8 cellular contexts compared by ENCODE assay signal in the genomic region with DNA sequence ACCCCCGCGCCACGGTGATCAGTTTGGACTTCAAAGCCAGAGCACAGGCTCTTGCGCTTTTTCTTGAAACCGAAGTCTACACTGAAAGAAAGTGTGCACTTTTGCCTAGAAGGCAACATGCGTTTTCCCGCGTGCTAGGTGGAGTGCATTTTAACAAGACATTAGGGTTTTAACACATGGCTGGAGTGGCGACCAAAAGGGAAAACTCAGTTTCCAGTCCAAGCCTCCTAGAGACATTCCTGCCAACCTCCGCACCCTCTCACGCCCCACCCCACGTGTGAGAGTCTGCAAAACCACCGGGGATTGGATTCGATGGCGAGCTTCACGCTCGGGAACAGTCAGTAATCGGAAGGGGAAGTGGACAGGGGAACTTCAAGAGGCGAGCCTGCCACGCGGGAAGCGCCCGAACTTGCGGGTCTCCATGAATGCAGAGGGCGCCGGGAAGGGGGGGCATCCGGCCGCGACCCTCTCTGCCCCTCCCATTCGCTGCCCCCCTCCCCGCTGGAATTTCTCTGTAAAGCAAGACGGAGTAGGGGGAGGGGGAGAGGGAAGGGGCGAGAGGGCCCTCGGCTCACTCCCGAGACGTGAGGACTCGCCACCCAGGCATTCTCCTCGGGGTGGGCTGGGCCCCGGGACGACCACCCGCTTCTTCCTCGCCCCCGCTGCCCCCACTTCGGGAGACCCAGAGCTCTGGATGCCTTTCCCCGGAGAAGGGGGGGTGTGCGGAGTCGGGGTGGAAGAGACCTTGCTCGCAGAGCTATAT. TPM values are rescaled to one million over a fixed set of nuclear protein-coding genes. Genes with fewer than 3 reads are reported as not detected.
DNase-seq lines count a peak whose midpoint lies in the region; ATAC-seq and TF ChIP-seq lines count a peak whose summit lies in the region.

No MANE protein-coding gene starts in this region.

- no peak overlapping the region for H4K91ac ChIP-seq in IMR-90 (ENCODE audit: insufficient read depth, low read depth, low read length)

- DNase-seq in ACHN (peak; percentile 39), IMR-90 (no peak), fibroblast of villous mesenchyme (ENCODE audit: low read depth) (no peak), osteoblast (ENCODE audit: insufficient read length, low spot score, missing footprints) (no peak), D341Med (ENCODE audit: low spot score) (no peak), HuH-7.5 (ENCODE audit: low spot score) (no peak)
- peak; percentile 33 for DNase-seq in activated T-helper 1 cell treated with anti-CD3 and anti-CD28 coated beads, Interleukin-12 subunit alpha, Interleukin-12 subunit beta, Interleukin-2, Interleukin-4 antibody, amounts not matched to agents 30 ng/mL and 10 ng/mL and 1 ng/mL, durations not matched to agents 14 hours and 24 hours and 36 hours (ENCODE audit: low spot score)

- peaks cover 3% of the 10 kb centered on the region; the same call in 1 of the 2 replicates for H3K4me1 ChIP-seq in IMR-90 (ENCODE audit: control insufficient read depth, insufficient read depth, low read length)
- no peaks in the 10 kb centered on the region for H3K4me1 ChIP-seq in osteoblast (ENCODE audit: insufficient read depth, low read length)

- H2AK9ac ChIP-seq in IMR-90 (replicated peaks; ENCODE audit: low read depth, low read length, poor library complexity), result no peak overlapping the region

- in situ Hi-C loops in ACHN (cut with HindIII; ENCODE audit: low pct_ligation_motif_present, low pct_unique_long_range_greater_than_20kb, low sequenced_read_pairs), result no loop called here
- in situ Hi-C loops in IMR-90 (cut with MboI; ENCODE audit: low sequenced_read_pairs), result no loop called here

- H3K9ac ChIP-seq in IMR-90 (ENCODE audit: low read depth, low read length), result no peak overlapping the region

- intact Hi-C loops in IMR-90 (cut with micrococcal nuclease), result no loop called here
- intact Hi-C loops in activated T-helper 1 cell treated with anti-CD3 and anti-CD28 coated beads, Interleukin-12 subunit alpha, Interleukin-12 subunit beta, Interleukin-2, Interleukin-4 antibody, amounts not matched to agents 30 ng/mL and 10 ng/mL and 1 ng/mL, durations not matched to agents 14 hours and 24 hours and 36 hours (cut with micrococcal nuclease), result loop anchor here (10.0 kb wide), 1 partner anchor 516 kb away; the partner anchor contains the start of gene CRACR2A

- no peaks in the 10 kb centered on the region; the same call in 1 of the 2 replicates for H3K36me3 ChIP-seq in IMR-90 (ENCODE audit: control insufficient read depth, insufficient read depth, low read length)
- no peaks in the 10 kb centered on the region for H3K36me3 ChIP-seq in osteoblast (ENCODE audit: insufficient read depth, low read length)

- H3K4ac ChIP-seq in IMR-90 (ENCODE audit: low read depth, low read length), result no peak overlapping the region

- TF ChIP-seq CTCF in IMR-90 (conservative IDR thresholded peaks at IDR 0.05; ENCODE audit: low read depth, low read length) (no peak), fibroblast of villous mesenchyme (IDR thresholded peaks at IDR 0.05; ENCODE audit: insufficient read depth, low read depth, low read length) (no peak), osteoblast (IDR thresholded peaks at IDR 0.05; ENCODE audit: extremely low read depth, low read depth, low read length) (no peak)

- no peaks in the 10 kb centered on the region for H3K9me3 Mint-ChIP-seq in activated T-helper 1 cell treated with anti-CD3 and anti-CD28 coated beads, Interleukin-12 subunit alpha, Interleukin-12 subunit beta, Interleukin-2, Interleukin-4 antibody, amounts not matched to agents 30 ng/mL and 10 ng/mL and 1 ng/mL, durations not matched to agents 14 hours and 24 hours and 36 hours

- H2BK120ac ChIP-seq in IMR-90 (ENCODE audit: low read depth, low read length), result no peak overlapping the region

- H3K79me1 ChIP-seq in IMR-90 (ENCODE audit: low read depth in 1 of 2, low read length in 2 of 2), result no peaks in the 10 kb centered on the region

- H2BK15ac ChIP-seq in IMR-90 (ENCODE audit: low read depth, low read length), result no peak overlapping the region

- H3K27me3 Mint-ChIP-seq in activated T-helper 1 cell treated with anti-CD3 and anti-CD28 coated beads, Interleukin-12 subunit alpha, Interleukin-12 subunit beta, Interleukin-2, Interleukin-4 antibody, amounts not matched to agents 30 ng/mL and 10 ng/mL and 1 ng/mL, durations not matched to agents 14 hours and 24 hours and 36 hours (ENCODE audit: insufficient read depth), result no peaks in the 10 kb centered on the region

- H2BK20ac ChIP-seq in IMR-90 (ENCODE audit: low read depth, low read length), result no peak overlapping the region

- H3K79me2 ChIP-seq in osteoblast (ENCODE audit: insufficient read depth, low read length), result no peaks in the 10 kb centered on the region

- no peak for TF ChIP-seq RAD21 in IMR-90 (IDR thresholded peaks at IDR 0.05; ENCODE audit: low read length)

- 0 out of 2 replicates have a peak overlapping the region, but pooled peaks have one; percentile 7 for H3K23ac ChIP-seq in IMR-90 (ENCODE audit: low read depth, low read length)

- H3K14ac ChIP-seq in IMR-90 (replicated peaks; ENCODE audit: low read depth, low read length), result no peak overlapping the region

- no peak overlapping the region for H4K8ac ChIP-seq in IMR-90 (ENCODE audit: low read depth in 2 of 2, low read length in 2 of 2)

- H3K4me3 ChIP-seq in IMR-90 (ENCODE audit: insufficient read depth, low read depth, low read length) (no peak overlapping the region), fibroblast of villous mesenchyme (ENCODE audit: low read depth, low read length) (peak overlapping the region; percentile 44), osteoblast (ENCODE audit: insufficient read depth, low read length) (no peak overlapping the region)

- H3K18ac ChIP-seq in IMR-90 (ENCODE audit: low read depth, low read length), result no peak overlapping the region

- no peak overlapping the region for H4K5ac ChIP-seq in IMR-90 (ENCODE audit: low read depth, low read length)

- H3K27ac Mint-ChIP-seq in activated T-helper 1 cell treated with anti-CD3 and anti-CD28 coated beads, Interleukin-12 subunit alpha, Interleukin-12 subunit beta, Interleukin-2, Interleukin-4 antibody, amounts not matched to agents 30 ng/mL and 10 ng/mL and 1 ng/mL, durations not matched to agents 14 hours and 24 hours and 36 hours, result peak overlapping the region; percentile 100

- no peak for TF ChIP-seq POLR2A in IMR-90 (IDR thresholded peaks at IDR 0.05; ENCODE audit: low read depth, low read length)

- H2BK5ac ChIP-seq in IMR-90 (ENCODE audit: low read depth, low read length, poor library complexity, severe bottlenecking), result no peak overlapping the region

- peaks cover 7% of the 10 kb centered on the region for H3K36me3 Mint-ChIP-seq in activated T-helper 1 cell treated with anti-CD3 and anti-CD28 coated beads, Interleukin-12 subunit alpha, Interleukin-12 subunit beta, Interleukin-2, Interleukin-4 antibody, amounts not matched to agents 30 ng/mL and 10 ng/mL and 1 ng/mL, durations not matched to agents 14 hours and 24 hours and 36 hours (ENCODE audit: low read depth)

- H3K9me3 ChIP-seq in IMR-90 (ENCODE audit: control insufficient read depth, insufficient read depth, low read length) (peaks cover 4% of the 10 kb centered on the region), osteoblast (ENCODE audit: low read depth, low read length) (no peaks in the 10 kb centered on the region)

- H2AFZ ChIP-seq in IMR-90 (replicated peaks; ENCODE audit: low read length, poor library complexity) (peak overlapping the region; percentile 48), osteoblast (ENCODE audit: low read length) (no peak overlapping the region)

- H3K9me1 ChIP-seq in IMR-90 (ENCODE audit: insufficient read depth, low read length), result no peaks in the 10 kb centered on the region

- H3K56ac ChIP-seq in IMR-90 (ENCODE audit: extremely low read depth, insufficient read depth, low read length), result no peak overlapping the region

- dilution Hi-C loops in IMR-90 (cut with HindIII; ENCODE audit: low sequenced_read_pairs, unreplicated experiment), result no loop called here

- no peaks in the 10 kb centered on the region for H4K20me1 ChIP-seq in IMR-90 (ENCODE audit: insufficient read depth, low read length)
- no peaks in the 10 kb centered on the region for H4K20me1 ChIP-seq in osteoblast (ENCODE audit: insufficient read depth, low read length)

- H2AK5ac ChIP-seq in IMR-90 (ENCODE audit: low read depth, low read length), result no peak overlapping the region

- H3K4me1 Mint-ChIP-seq in activated T-helper 1 cell treated with anti-CD3 and anti-CD28 coated beads, Interleukin-12 subunit alpha, Interleukin-12 subunit beta, Interleukin-2, Interleukin-4 antibody, amounts not matched to agents 30 ng/mL and 10 ng/mL and 1 ng/mL, durations not matched to agents 14 hours and 24 hours and 36 hours (ENCODE audit: low read depth), result peaks cover 28% of the 10 kb centered on the region

- WGBS in IMR-90 (ENCODE audit: extremely low coverage in 2 of 2, insufficient read length in 1 of 2), 2 experiments, result no CpG with 5 or more reads among the region's 48 CpGs

- H3K27me3 ChIP-seq in IMR-90 (ENCODE audit: control insufficient read depth, insufficient read depth, low read length) (peaks cover 84% of the 10 kb centered on the region), osteoblast (ENCODE audit: insufficient read depth, low read length) (peaks cover 97% of the 10 kb centered on the region)

- no peak overlapping the region for H3K27ac ChIP-seq in IMR-90 (ENCODE audit: insufficient read depth, low read length)
- no peak overlapping the region for H3K27ac ChIP-seq in osteoblast (ENCODE audit: low read depth, low read length)

- POLR2A ChIA-PET in IMR-90 (lab: Charles Lee; ENCODE audit: unreplicated experiment), result no interaction called here

- 0 out of 2 replicates have a peak overlapping the region, but pooled peaks have one; percentile 18 for H3K4me2 ChIP-seq in IMR-90 (ENCODE audit: low read depth, low read length)
- peak overlapping the region; percentile 70 for H3K4me2 ChIP-seq in osteoblast (ENCODE audit: insufficient read depth, low read length)

- BruUV-seq in IMR-90 (replicated peaks; lab: Mats Ljungman, UMichigan), result no TSS peak

- no peak for ATAC-seq in IMR-90 (ENCODE audit: low read depth)
- ATAC-seq in GM21360 (IDR thresholded peaks at IDR 0.05; ENCODE audit: unreplicated experiment), result no peak

- CTCF ChIA-PET in IMR-90 (lab: Yijun Ruan, JAX), result interaction anchor here (0.9 kb wide), 1 partner anchor 163 kb away, joined by 3 read pairs; no protein-coding TSS in a partner anchor

- H3K4me3 Mint-ChIP-seq in activated T-helper 1 cell treated with anti-CD3 and anti-CD28 coated beads, Interleukin-12 subunit alpha, Interleukin-12 subunit beta, Interleukin-2, Interleukin-4 antibody, amounts not matched to agents 30 ng/mL and 10 ng/mL and 1 ng/mL, durations not matched to agents 14 hours and 24 hours and 36 hours, result peak overlapping the region; percentile 90

RNA-seq across cellular contexts. Expression of gene CCND2, which starts 2.7 kb away (rescaled TPM):
- 2.3 and 2.8 TPM in 2 replicates for total RNA-seq in IMR-90 (2012; rRNA removed)
- polyA plus RNA-seq in IMR-90 (2012; rRNA removed), result 0.73 and 1.1 TPM in 2 replicates
- polyA plus RNA-seq in IMR-90 (2012; cell fraction: cytosol; rRNA removed), result 0.54 and 0.88 TPM in 2 replicates
- polyA plus RNA-seq in IMR-90 (2012; cell fraction: nucleus; rRNA removed; ENCODE audit: low replicate concordance), result 0.37 and 0.96 TPM in 2 replicates
- 548 and 549 TPM in 2 replicates for total RNA-seq in activated T-helper 1 cell treated with anti-CD3 and anti-CD28 coated beads, Interleukin-12 subunit alpha, Interleukin-12 subunit beta, Interleukin-2, Interleukin-4 antibody, amounts not matched to agents 30 ng/mL and 10 ng/mL and 1 ng/mL, durations not matched to agents 14 hours and 24 hours and 36 hours
- 7.1 and 20.3 TPM in 2 replicates for total RNA-seq in fibroblast of villous mesenchyme
- total RNA-seq in osteoblast, result 1.5 and 2.5 TPM in 2 replicates

RNA-seq across cellular contexts. Expression of gene TIGAR, which starts 50.2 kb away (rescaled TPM):
- total RNA-seq in IMR-90 (2012; rRNA removed) (7.3 and 13.9 TPM in 2 replicates), fibroblast of villous mesenchyme (10.3 and 20.7 TPM in 2 replicates), osteoblast (11.2 and 11.6 TPM in 2 replicates)
- 9.2 and 13.7 TPM in 2 replicates for polyA plus RNA-seq in IMR-90 (2012; rRNA removed)
- 1.3 and 2.7 TPM in 2 replicates for polyA plus RNA-seq in IMR-90 (2012; cell fraction: cytosol; rRNA removed)
- polyA plus RNA-seq in IMR-90 (2012; cell fraction: nucleus; rRNA removed; ENCODE audit: low replicate concordance), result 0.30 and 5.4 TPM in 2 replicates
- total RNA-seq in activated T-helper 1 cell treated with anti-CD3 and anti-CD28 coated beads, Interleukin-12 subunit alpha, Interleukin-12 subunit beta, Interleukin-2, Interleukin-4 antibody, amounts not matched to agents 30 ng/mL and 10 ng/mL and 1 ng/mL, durations not matched to agents 14 hours and 24 hours and 36 hours, result 14.4 TPM in 2 replicates

Comparison
In these comparisons a context has a peak if more than half of its experiments do, and no peak if none do; other contexts are left out.
1. DNase-seq: peak in ACHN (single experiment) and activated T-helper 1 cell treated with anti-CD3 and anti-CD28 coated beads, Interleukin-12 subunit alpha, Interleukin-12 subunit beta, Interleukin-2, Interleukin-4 antibody, amounts not matched to agents 30 ng/mL and 10 ng/mL and 1 ng/mL, durations not matched to agents 14 hours and 24 hours and 36 hours (single experiment); none in IMR-90 (single experiment), fibroblast of villous mesenchyme (single experiment), osteoblast (single experiment), D341Med (single experiment) and HuH-7.5 (single experiment).
2. RNA of gene CCND2, which starts 2.7 kb away (total RNA-seq): 548 to 549 TPM in activated T-helper 1 cell treated with anti-CD3 and anti-CD28 coated beads, Interleukin-12 subunit alpha, Interleukin-12 subunit beta, Interleukin-2, Interleukin-4 antibody, amounts not matched to agents 30 ng/mL and 10 ng/mL and 1 ng/mL, durations not matched to agents 14 hours and 24 hours and 36 hours; 7.1 to 20.3 TPM in fibroblast of villous mesenchyme, 1.5 to 2.5 TPM in osteoblast and 2.3 to 2.8 TPM in IMR-90; every median in the first group is over 10 times any median in the second.